ENCODE assay signal across 9 cellular contexts in genomic region chr1:201275266-201275666, GRCh38. TPM values are rescaled to one million over a fixed set of nuclear protein-coding genes. Genes with fewer than 3 reads are reported as not detected.
DNase-seq lines count a peak whose midpoint lies in the region; ATAC-seq and TF ChIP-seq lines count a peak whose summit lies in the region.
"Had no signal": no experiment of that assay in that cellular context is flagged by ENCODE, and none has a peak within 500 bp of the region (broad histone marks: within the 10 kb centered on the region; RNA-seq: fewer than 3 reads in every experiment).

No MANE protein-coding gene starts in this region.

- H4K20me1 ChIP-seq in mammary epithelial cell (ENCODE audit: insufficient read depth, low read length) = no peaks in the 10 kb centered on the region

- TF ChIP-seq POLR2A in spleen (IDR thresholded peaks at IDR 0.05) = no peak

- in situ Hi-C loops in mammary epithelial cell (cut with MboI; ENCODE audit: low sequenced_read_pairs in 2 of 2) = no loop called here

- WGBS in mammary epithelial cell (ENCODE audit: low coverage, missing lambda C conversion rate) = 2% methylated on average over 12 of the region's 14 CpGs
- 74 to 88% (median 87%) methylated on average over 9 to 14 of the region's 14 CpGs for WGBS in spleen, 5 donors

- ATAC-seq in GM21528 (IDR thresholded peaks at IDR 0.05; ENCODE audit: low FRiP score, unreplicated experiment) (no peak), HG03135 (IDR thresholded peaks at IDR 0.05; ENCODE audit: unreplicated experiment) (no peak), GM18517 (IDR thresholded peaks at IDR 0.05; ENCODE audit: unreplicated experiment) (no peak)

- dilution Hi-C loops in mammary epithelial cell (cut with HindIII; ENCODE audit: low sequenced_read_pairs) = loop anchor here (5.0 kb wide), 1 partner anchor 82 kb away; no protein-coding TSS in a partner anchor

- peak overlapping the region; percentile 50 for H3K9ac ChIP-seq in mammary epithelial cell (ENCODE audit: insufficient read depth, low read length)

- H3K4me2 ChIP-seq in mammary epithelial cell (ENCODE audit: insufficient read depth, low read depth, low read length) = peak overlapping the region; percentile 24

- H3K27me3 ChIP-seq in mammary epithelial cell (ENCODE audit: insufficient read depth, low read length) (no peaks in the 10 kb centered on the region), spleen (replicated peaks in 1 of 7) (peaks cover 0 to 37% (median 0%) of the 10 kb centered on the region in 7 donors)

- H3K4me3 ChIP-seq in AG10803 (ENCODE audit: low read length) = no peak overlapping the region
- H3K4me3 ChIP-seq in mammary epithelial cell (replicated peaks in 1 of 3; ENCODE audit: insufficient read depth in 1 of 3, low read depth in 2 of 3, low read length in 3 of 3) = no peak overlapping the region
- H3K4me3 ChIP-seq in spleen = no peak overlapping the region

- no TSS peak for BruUV-seq in mammary epithelial cell (replicated peaks; lab: Mats Ljungman, UMichigan)

- no peak overlapping the region for H2AFZ ChIP-seq in mammary epithelial cell (ENCODE audit: low read depth, low read length)

- intact Hi-C loops in mammary epithelial cell (cut with micrococcal nuclease) = loop anchor here (1.0 to 2.0 kb wide), 2 partner anchors 8 to 14 kb away; no protein-coding TSS in a partner anchor
- intact Hi-C loops in spleen (cut with DNase I; ENCODE audit: low total_unique reads) = no loop called here

- H3K4me1 ChIP-seq in mammary epithelial cell (ENCODE audit: insufficient read depth, low read length) (peaks cover 37% of the 10 kb centered on the region), spleen (no peaks in the 10 kb centered on the region)

- DNase-seq in AG10803 (ENCODE audit: low read depth) (peak; percentile 82), LHCN-M2 (ENCODE audit: low read depth) (peak; percentile 97), mammary epithelial cell (peak; percentile 100), lung microvascular endothelial cell (ENCODE audit: low read depth in 2 of 2) (peak; percentile 35 to 56), spleen (no peak)

- peak overlapping the region; percentile 73 for H3K27ac ChIP-seq in mammary epithelial cell (ENCODE audit: insufficient read depth, low read depth, low read length)
- no peak overlapping the region for H3K27ac ChIP-seq in spleen

- no peaks in the 10 kb centered on the region for H3K9me3 ChIP-seq in mammary epithelial cell (replicated peaks; ENCODE audit: insufficient read depth, low read length)
- no peaks in the 10 kb centered on the region for H3K9me3 ChIP-seq in spleen

- no peak for TF ChIP-seq CTCF in AG10803 (conservative IDR thresholded peaks at IDR 0.05; ENCODE audit: low read length)
- TF ChIP-seq CTCF in mammary epithelial cell (conservative IDR thresholded peaks at IDR 0.05 in 1 of 2, IDR thresholded peaks at IDR 0.05 in 1 of 2; ENCODE audit: extremely low read depth in 1 of 2, insufficient read depth in 1 of 2, low read depth in 1 of 2, low read length in 2 of 2) = no peak
- TF ChIP-seq CTCF in spleen (IDR thresholded peaks at IDR 0.05 in 8 of 11, conservative IDR thresholded peaks at IDR 0.05 in 3 of 11) = no peak

- CTCF ChIA-PET in mammary epithelial cell (lab: Charles Lee; ENCODE audit: low non-redundant PET) = no interaction called here

- H3K36me3 ChIP-seq in mammary epithelial cell (ENCODE audit: insufficient read depth, low read length) = no peaks in the 10 kb centered on the region
- no peaks in the 10 kb centered on the region for H3K36me3 ChIP-seq in spleen

- H3K79me2 ChIP-seq in mammary epithelial cell (ENCODE audit: insufficient read depth, low read length) = no peaks in the 10 kb centered on the region

RNA-seq across cellular contexts. Expression of gene PKP1, which starts 8.0 kb away (rescaled TPM):
- total RNA-seq in LHCN-M2 (2014; rRNA removed) (not detected in 2 replicates), mammary epithelial cell (100 to 1,000 TPM; 102 to 201 TPM), lung microvascular endothelial cell (under 0.01 TPM in 1 of 2 replicates, not detected in the other), spleen (not detected)
- polyA plus RNA-seq in LHCN-M2 (2012) = 0.24 TPM
- polyA plus RNA-seq in mammary epithelial cell (155 TPM), spleen (under 1 TPM; 0.04 to 0.10 (median 0.06) TPM)
- 253 TPM for polyA minus RNA-seq in mammary epithelial cell
- total RNA-seq: liver had no signal

Comparison
In these comparisons a context has a peak if more than half of its experiments do, and no peak if none do; other contexts are left out.
1. RNA of gene PKP1, which starts 8.0 kb away (total RNA-seq): 102 to 201 TPM in mammary epithelial cell; not detected in LHCN-M2, under 0.01 TPM in lung microvascular endothelial cell and not detected in spleen; every median in the first group is over 100 times any median in the second.